ENCODE assay signal across 18 cellular contexts in genomic region chr12:46111727-46112126, GRCh38.
DNase-seq lines count a peak whose midpoint lies in the region; ATAC-seq, FAIRE-seq and TF ChIP-seq lines count a peak whose summit lies in the region.
"Had no signal": no experiment of that assay in that cellular context is flagged by ENCODE, and none has a peak within 500 bp of the region (broad histone marks: within the 10 kb centered on the region; RNA-seq: fewer than 3 reads in every experiment).

No MANE protein-coding gene starts in this region.

- 0 out of 2 replicates have a peak overlapping the region, but pooled peaks have one; percentile 41 for H3K4me2 ChIP-seq in OCI-LY1 (ENCODE audit: low read length)

- H3K27ac ChIP-seq in OCI-LY1 (ENCODE audit: low read depth, low read length, poor library complexity, severe bottlenecking), result peak overlapping the region; percentile 99
- peak overlapping the region; percentile 64 for H3K27ac ChIP-seq in epithelial cell of prostate
- H3K27ac ChIP-seq in pancreas, result no peak overlapping the region
- H3K27ac ChIP-seq: 22Rv1; BLaER1 treated with 17β-estradiol and CSF1 and Interleukin-3, amounts not matched to agents 10 nM and 100 nM had no signal

- no peaks in the 10 kb centered on the region for H3K9me2 ChIP-seq in OCI-LY1 (ENCODE audit: low read depth, low read length)

- H3K9ac ChIP-seq in OCI-LY1 (ENCODE audit: low read length), result no peak overlapping the region; the same call in 1 of the 2 replicates
- H3K9ac ChIP-seq: BLaER1 treated with 17β-estradiol and CSF1 and Interleukin-3, amounts not matched to agents 10 nM and 100 nM had no signal

- no peak for DNase-seq in epithelial cell of prostate (ENCODE audit: low read depth, low spot score)
- DNase-seq in pancreas, result no peak
- DNase-seq in hippocampal formation (lab: John Stamatoyannopoulos, UW), result no peak
- no peak for DNase-seq in NK-92 (lab: John Stamatoyannopoulos, UW; ENCODE audit: unreplicated experiment)
- no peak for DNase-seq in HT-29 (ENCODE audit: low spot score)
- DNase-seq: CD8-positive, alpha-beta T cell; DMS79; GDM1; GOT3; H7; HFFc6 had no signal

- H3K27me3 ChIP-seq in OCI-LY1 (ENCODE audit: insufficient read depth, low read length), result no peaks in the 10 kb centered on the region
- no peaks in the 10 kb centered on the region for H3K27me3 ChIP-seq in pancreas
- H3K27me3 ChIP-seq: BLaER1 treated with 17β-estradiol and CSF1 and Interleukin-3, amounts not matched to agents 10 nM and 100 nM had no signal

- no peaks in the 10 kb centered on the region for H4K20me1 ChIP-seq in OCI-LY1 (ENCODE audit: insufficient read depth, low read length)
- H4K20me1 ChIP-seq: BLaER1 treated with 17β-estradiol and CSF1 and Interleukin-3, amounts not matched to agents 10 nM and 100 nM had no signal

- H3K79me2 ChIP-seq in OCI-LY1 (ENCODE audit: insufficient read depth, low read length), result no peaks in the 10 kb centered on the region

- peaks cover 11% of the 10 kb centered on the region for H3F3A ChIP-seq in OCI-LY1 (ENCODE audit: insufficient read depth, low read length)

- H2AFZ ChIP-seq in OCI-LY1 (ENCODE audit: low read length), result no peak overlapping the region

- peaks cover 4% of the 10 kb centered on the region; the same call in 1 of the 2 replicates for H3K9me3 ChIP-seq in OCI-LY1 (ENCODE audit: low read length)
- no peaks in the 10 kb centered on the region for H3K9me3 ChIP-seq in pancreas

- H3K36me3 ChIP-seq in OCI-LY1 (ENCODE audit: insufficient read depth, low read length) (0 out of 2 replicates have a peak, but pooled peaks cover 4% of the 10 kb centered on the region), pancreas (no peaks in the 10 kb centered on the region)
- H3K36me3 ChIP-seq: BLaER1 treated with 17β-estradiol and CSF1 and Interleukin-3, amounts not matched to agents 10 nM and 100 nM had no signal

- FAIRE-seq in A204.1 (lab: Jason Lieb, UNC) (peak; percentile 56), pancreas (lab: Jason Lieb, UNC) (peak; percentile 9)
- FAIRE-seq: K562 had no signal

- ATAC-seq in pancreas (no peak), GM21737 (IDR thresholded peaks at IDR 0.05; ENCODE audit: unreplicated experiment) (no peak)
- ATAC-seq: CD8-positive, alpha-beta T cell; HCT116; K562 had no signal

- no peak overlapping the region for H3K4me3 ChIP-seq in OCI-LY1 (ENCODE audit: low read depth, low read length, poor library complexity, severe bottlenecking)
- H3K4me3 ChIP-seq in pancreas, result no peak overlapping the region
- H3K4me3 ChIP-seq: BLaER1 treated with 17β-estradiol and CSF1 and Interleukin-3, amounts not matched to agents 10 nM and 100 nM; K562 had no signal

- H3K4me1 ChIP-seq in OCI-LY1 (ENCODE audit: insufficient read depth, low read length, severe bottlenecking) (peaks cover 52% of the 10 kb centered on the region), pancreas (no peaks in the 10 kb centered on the region)

- intact Hi-C loops in pancreas (cut with DNase I), result no loop called here

- TF ChIP-seq CTCF in OCI-LY1 (IDR thresholded peaks at IDR 0.05; ENCODE audit: low read length), result no peak
- TF ChIP-seq CTCF in pancreas (IDR thresholded peaks at IDR 0.05), result no peak

Comparison
In these comparisons a context has a peak if more than half of its experiments do, and no peak if none do; other contexts are left out.
1. H3K27ac ChIP-seq: peak in OCI-LY1 (single experiment) and epithelial cell of prostate (single experiment); none in pancreas (0 of 4).